ENCODE assay signal across 23 cellular contexts in the genomic region with DNA sequence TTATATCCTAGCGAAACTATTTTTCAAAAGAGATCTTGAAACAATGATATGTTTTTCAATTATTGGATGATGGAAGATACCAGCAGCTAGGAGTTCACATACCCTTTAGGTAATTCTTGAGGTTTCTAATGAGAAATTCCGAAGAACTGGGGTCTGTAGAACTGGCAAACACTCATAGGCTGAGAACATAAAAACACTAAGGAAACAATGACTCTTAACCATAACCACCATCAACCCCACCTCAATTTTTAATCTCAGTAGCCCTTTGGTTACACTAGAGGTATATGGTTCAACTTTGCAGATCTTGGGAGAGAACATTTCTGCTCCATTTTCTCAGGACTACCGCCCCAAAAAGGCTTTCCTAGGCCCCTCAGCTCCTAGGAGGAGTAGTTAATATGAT.
"Had no signal": no experiment of that assay in that cellular context is flagged by ENCODE, and none has a peak within 500 bp of the region (broad histone marks: within the 10 kb centered on the region; RNA-seq: fewer than 3 reads in every experiment).

No MANE protein-coding gene starts in this region.

- H3K27ac Mint-ChIP-seq: dendritic cell treated with granulocyte-macrophage colony-stimulating factor and Interleukin-4, amounts not matched to agents 40 ng/mL and 50 ng/mL, for 4 days; effector memory CD8-positive, alpha-beta T cell; endodermal cell; mesothelial cell of epicardium had no signal

- H3K4me1 Mint-ChIP-seq: endodermal cell, mesothelial cell of epicardium had no signal

- H3K9me3 Mint-ChIP-seq: dendritic cell treated with granulocyte-macrophage colony-stimulating factor and Interleukin-4, amounts not matched to agents 40 ng/mL and 50 ng/mL, for 4 days; effector memory CD8-positive, alpha-beta T cell; endodermal cell; mesothelial cell of epicardium had no signal

- DNase-seq: colonic mucosa; cortex of kidney; effector CD8-positive, alpha-beta T cell; effector memory CD8-positive, alpha-beta T cell; endodermal cell; erythroblast; esophagus squamous epithelium; foreskin fibroblast; foreskin melanocyte; gastrocnemius medialis; glutamatergic neuron; head of caudate nucleus; heart right ventricle; hippocampal formation; left cardiac atrium; left lung; left ventricle myocardium superior; lower lobe of right lung; mesenchymal stem cell; mucosa of descending colon had no signal

- H3K27me3 Mint-ChIP-seq: dendritic cell treated with granulocyte-macrophage colony-stimulating factor and Interleukin-4, amounts not matched to agents 40 ng/mL and 50 ng/mL, for 4 days; effector memory CD8-positive, alpha-beta T cell had no signal

- ATAC-seq: effector memory CD8-positive, alpha-beta T cell; esophagus mucosa; gastrocnemius medialis; heart right ventricle; left cardiac atrium; left lung; left ventricle myocardium superior; lower lobe of right lung; mucosa of descending colon had no signal

- H3K4me3 Mint-ChIP-seq: dendritic cell treated with granulocyte-macrophage colony-stimulating factor and Interleukin-4, amounts not matched to agents 40 ng/mL and 50 ng/mL, for 4 days; effector memory CD8-positive, alpha-beta T cell; endodermal cell; mesothelial cell of epicardium had no signal
